ENCODE assay signal across 8 cellular contexts in genomic region chr13:70310720-70311119, GRCh38.
A peak's percentile ranks its signal among the peaks of the same experiment; 100 is the strongest.
DNase-seq lines count a peak whose midpoint lies in the region; ATAC-seq lines count a peak whose summit lies in the region.

No MANE protein-coding gene starts in this region.

- no peaks in the 10 kb centered on the region for H3K9me3 ChIP-seq in NT2/D1 (ENCODE audit: insufficient read depth, low read length)

- no peak overlapping the region for H3K9ac ChIP-seq in NT2/D1 (ENCODE audit: insufficient read length, low read depth)

- H3K36me3 ChIP-seq in NT2/D1 (ENCODE audit: insufficient read depth, insufficient read length, low read length): no peaks in the 10 kb centered on the region

- H3K4me1 ChIP-seq in NT2/D1 (ENCODE audit: insufficient read depth, insufficient read length): no peaks in the 10 kb centered on the region

- no peak overlapping the region for H3K4me3 ChIP-seq in NT2/D1 (ENCODE audit: insufficient read length, low read depth)

- peak; percentile 42 to 62 for DNase-seq in AML-193 (lab: John Stamatoyannopoulos, UW)
- DNase-seq in HT1080 (ENCODE audit: low read depth): peak; percentile 70
- DNase-seq in NT2/D1 (ENCODE audit: low read depth, low spot score): peak; percentile 15
- DNase-seq in foreskin melanocyte: peak; percentile 44
- DNase-seq in amniotic stem cell (lab: John Stamatoyannopoulos, UW): no peak
- no peak for DNase-seq in stimulated activated CD8-positive, alpha-beta memory T cell treated with anti-CD3 and anti-CD28 coated beads, Interleukin-4, amount 100 ng/mL, for 48 hours

- H3K27me3 ChIP-seq in NT2/D1 (ENCODE audit: insufficient read depth, insufficient read length): no peaks in the 10 kb centered on the region

- ATAC-seq in GM19467 (IDR thresholded peaks at IDR 0.05; ENCODE audit: unreplicated experiment) (no peak), GM21526 (IDR thresholded peaks at IDR 0.05; ENCODE audit: low FRiP score, unreplicated experiment) (no peak)

Comparison
In these comparisons a context has a peak if more than half of its experiments do, and no peak if none do; other contexts are left out.
1. DNase-seq: peak in AML-193 (2 of 2), HT1080 (single experiment), NT2/D1 (single experiment) and foreskin melanocyte (single experiment); none in amniotic stem cell (single experiment) and stimulated activated CD8-positive, alpha-beta memory T cell treated with anti-CD3 and anti-CD28 coated beads, Interleukin-4, amount 100 ng/mL, for 48 hours (single experiment).